ENCODE assay signal across 8 cellular contexts in genomic region chr2:47904903-47905453, GRCh38. TPM values are rescaled to one million over a fixed set of nuclear protein-coding genes. Genes with fewer than 3 reads are reported as not detected.
A peak's percentile ranks its signal among the peaks of the same experiment; 100 is the strongest.
DNase-seq lines count a peak whose midpoint lies in the region; ATAC-seq, FAIRE-seq and TF ChIP-seq lines count a peak whose summit lies in the region.

No MANE protein-coding gene starts in this region.

- DNase-seq in AG08395 (ENCODE audit: low spot score) (peak; percentile 4), GM18507 (ENCODE audit: extremely low spot score, insufficient read length, low read depth) (no peak), MM.1S (peak; percentile 43), glomerular visceral epithelial cell (ENCODE audit: extremely low spot score) (peak; percentile 16), osteoblast (ENCODE audit: insufficient read length, low spot score, missing footprints) (peak; percentile 62), AML-193 (lab: John Stamatoyannopoulos, UW) (no peak)
- DNase-seq in activated T-helper 2 cell treated with anti-CD3 and anti-CD28 coated beads, Interferon-gamma antibody, Interleukin-2, Interleukin-4, amounts not matched to agents 10 μg/mL and 5 μg/mL and 100 μg/mL, durations not matched to agents 14 hours and 24 hours and 36 hours (ENCODE audit: low spot score), result no peak

- TF ChIP-seq CTCF in MM.1S (IDR thresholded peaks at IDR 0.05; ENCODE audit: low read length), result no peak
- TF ChIP-seq CTCF in osteoblast (IDR thresholded peaks at IDR 0.05; ENCODE audit: extremely low read depth, low read depth, low read length), result no peak

- H2AFZ ChIP-seq in MM.1S (ENCODE audit: low read length) (peak overlapping the region; percentile 70), osteoblast (ENCODE audit: low read length) (peak overlapping the region; percentile 35)

- H3K4me3 ChIP-seq in MM.1S (ENCODE audit: low read length), result peak overlapping the region; percentile 96
- peak overlapping the region; percentile 90 for H3K4me3 ChIP-seq in osteoblast (ENCODE audit: insufficient read depth, low read length)

- H3K9ac ChIP-seq in MM.1S (ENCODE audit: low read length), result peak overlapping the region; percentile 89

- FAIRE-seq in GM18507 (lab: Jason Lieb, UNC), result peak; percentile 50

- H3K27me3 ChIP-seq in MM.1S (replicated peaks; ENCODE audit: insufficient read depth, low read length) (no peaks in the 10 kb centered on the region), osteoblast (ENCODE audit: insufficient read depth, low read length) (no peaks in the 10 kb centered on the region)

- H3K4me3 Mint-ChIP-seq in activated T-helper 2 cell treated with anti-CD3 and anti-CD28 coated beads, Interferon-gamma antibody, Interleukin-2, Interleukin-4, amounts not matched to agents 10 μg/mL and 5 μg/mL and 100 μg/mL, durations not matched to agents 14 hours and 24 hours and 36 hours (ENCODE audit: low read depth), result peak overlapping the region; percentile 96

- H3K4me1 ChIP-seq in MM.1S (ENCODE audit: low read length) (peaks cover 2% of the 10 kb centered on the region; the same call in 1 of the 2 replicates), osteoblast (ENCODE audit: insufficient read depth, low read length) (peaks cover 10% of the 10 kb centered on the region)

- peaks cover 53% of the 10 kb centered on the region for H3K79me2 ChIP-seq in MM.1S (ENCODE audit: low read length)
- peaks cover 53% of the 10 kb centered on the region for H3K79me2 ChIP-seq in osteoblast (ENCODE audit: insufficient read depth, low read length)

- no peak for ATAC-seq in GM18858 (IDR thresholded peaks at IDR 0.05; ENCODE audit: unreplicated experiment)

- H3K9me3 ChIP-seq in MM.1S (replicated peaks; ENCODE audit: insufficient read depth, low read length) (no peaks in the 10 kb centered on the region), osteoblast (ENCODE audit: low read depth, low read length) (no peaks in the 10 kb centered on the region)

- peaks cover 47% of the 10 kb centered on the region for H3K4me1 Mint-ChIP-seq in activated T-helper 2 cell treated with anti-CD3 and anti-CD28 coated beads, Interferon-gamma antibody, Interleukin-2, Interleukin-4, amounts not matched to agents 10 μg/mL and 5 μg/mL and 100 μg/mL, durations not matched to agents 14 hours and 24 hours and 36 hours (ENCODE audit: low read depth)

- peak overlapping the region; percentile 64; the same call in 1 of the 2 replicates for H3K27ac ChIP-seq in MM.1S (ENCODE audit: low read length)
- H3K27ac ChIP-seq in osteoblast (ENCODE audit: low read depth, low read length), result peak overlapping the region; percentile 67

- H3K36me3 Mint-ChIP-seq in activated T-helper 2 cell treated with anti-CD3 and anti-CD28 coated beads, Interferon-gamma antibody, Interleukin-2, Interleukin-4, amounts not matched to agents 10 μg/mL and 5 μg/mL and 100 μg/mL, durations not matched to agents 14 hours and 24 hours and 36 hours (ENCODE audit: low read depth), result peaks cover 16% of the 10 kb centered on the region

- no peaks in the 10 kb centered on the region for H3K9me2 ChIP-seq in MM.1S (replicated peaks; ENCODE audit: insufficient read depth, low read length)

- no peaks in the 10 kb centered on the region for H3K9me3 Mint-ChIP-seq in activated T-helper 2 cell treated with anti-CD3 and anti-CD28 coated beads, Interferon-gamma antibody, Interleukin-2, Interleukin-4, amounts not matched to agents 10 μg/mL and 5 μg/mL and 100 μg/mL, durations not matched to agents 14 hours and 24 hours and 36 hours

- H3K36me3 ChIP-seq in MM.1S (replicated peaks; ENCODE audit: insufficient read depth, low read length), result no peaks in the 10 kb centered on the region
- no peaks in the 10 kb centered on the region for H3K36me3 ChIP-seq in osteoblast (ENCODE audit: insufficient read depth, low read length)

- peak overlapping the region; percentile 82 for H3K4me2 ChIP-seq in MM.1S (ENCODE audit: low read depth, low read length)
- peak overlapping the region; percentile 88 for H3K4me2 ChIP-seq in osteoblast (ENCODE audit: insufficient read depth, low read length)

- H3F3A ChIP-seq in MM.1S (ENCODE audit: insufficient read depth, low read length), result peaks cover 12% of the 10 kb centered on the region

- H3K27me3 Mint-ChIP-seq in activated T-helper 2 cell treated with anti-CD3 and anti-CD28 coated beads, Interferon-gamma antibody, Interleukin-2, Interleukin-4, amounts not matched to agents 10 μg/mL and 5 μg/mL and 100 μg/mL, durations not matched to agents 14 hours and 24 hours and 36 hours (ENCODE audit: low read depth), result no peaks in the 10 kb centered on the region

- H4K20me1 ChIP-seq in MM.1S (ENCODE audit: insufficient read depth, low read length) (peaks cover 11% of the 10 kb centered on the region; the same call in 1 of the 2 replicates), osteoblast (ENCODE audit: insufficient read depth, low read length) (peaks cover 35% of the 10 kb centered on the region)

- peak overlapping the region; percentile 98 for H3K27ac Mint-ChIP-seq in activated T-helper 2 cell treated with anti-CD3 and anti-CD28 coated beads, Interferon-gamma antibody, Interleukin-2, Interleukin-4, amounts not matched to agents 10 μg/mL and 5 μg/mL and 100 μg/mL, durations not matched to agents 14 hours and 24 hours and 36 hours

- intact Hi-C loops in activated T-helper 2 cell treated with anti-CD3 and anti-CD28 coated beads, Interferon-gamma antibody, Interleukin-2, Interleukin-4, amounts not matched to agents 10 μg/mL and 5 μg/mL and 100 μg/mL, durations not matched to agents 14 hours and 24 hours and 36 hours (cut with micrococcal nuclease), result loop anchor here (5.0 kb wide), 4 partner anchors 48 to 503 kb away; partner anchors contain the start of gene MSH2

RNA-seq across cellular contexts. Expression of gene FBXO11, which starts 1.3 kb away (rescaled TPM):
- total RNA-seq in activated T-helper 2 cell treated with anti-CD3 and anti-CD28 coated beads, Interferon-gamma antibody, Interleukin-2, Interleukin-4, amounts not matched to agents 10 μg/mL and 5 μg/mL and 100 μg/mL, durations not matched to agents 14 hours and 24 hours and 36 hours, result 57.9 and 58.6 TPM in 2 replicates
- 56.6 and 57.9 TPM in 2 replicates for total RNA-seq in osteoblast

Comparison
In these comparisons a context has a peak if more than half of its experiments do, and no peak if none do; other contexts are left out.
1. DNase-seq: peak in AG08395 (single experiment), MM.1S (single experiment), glomerular visceral epithelial cell (single experiment) and osteoblast (single experiment); none in GM18507 (single experiment), activated T-helper 2 cell treated with anti-CD3 and anti-CD28 coated beads, Interferon-gamma antibody, Interleukin-2, Interleukin-4, amounts not matched to agents 10 μg/mL and 5 μg/mL and 100 μg/mL, durations not matched to agents 14 hours and 24 hours and 36 hours (single experiment) and AML-193 (0 of 2).